ENCODE assay signal across 17 cellular contexts in genomic region chr1:184534690-184535089, GRCh38.
DNase-seq lines count a peak whose midpoint lies in the region; ATAC-seq and TF ChIP-seq lines count a peak whose summit lies in the region.
"Had no signal": no experiment of that assay in that cellular context is flagged by ENCODE, and none has a peak within 500 bp of the region (broad histone marks: within the 10 kb centered on the region; RNA-seq: fewer than 3 reads in every experiment).

No MANE protein-coding gene starts in this region.

- TF ChIP-seq CTCF in right atrium auricular region (IDR thresholded peaks at IDR 0.05): no peak
- TF ChIP-seq CTCF in nephron progenitor cell (IDR thresholded peaks at IDR 0.05): no peak
- no peak for TF ChIP-seq CTCF in suprapubic skin (IDR thresholded peaks at IDR 0.05)

- H3K9me3 ChIP-seq in right atrium auricular region (peaks cover 0 to 18% of the 10 kb centered on the region in 2 donors), suprapubic skin (peaks cover 4% of the 10 kb centered on the region)

- 84 to 95% (median 87%) methylated on average over 7 of the region's 7 CpGs for WGBS in adipose tissue, 3 donors
- 61% methylated on average over 7 of the region's 7 CpGs for WGBS in suprapubic skin

- H3K4me3 ChIP-seq in right atrium auricular region: no peak overlapping the region
- no peak overlapping the region for H3K4me3 ChIP-seq in suprapubic skin
- H3K4me3 ChIP-seq: cardiac muscle cell had no signal

- H3K36me3 Mint-ChIP-seq in nephron progenitor cell (ENCODE audit: low read depth): peaks cover 44% of the 10 kb centered on the region
- no peaks in the 10 kb centered on the region for H3K36me3 Mint-ChIP-seq in activated naive CD4-positive, alpha-beta T cell treated with anti-CD3 and anti-CD28 coated beads, Interleukin-2, amount 10 ng/mL, durations not matched to agents 7 days and 5 days
- H3K36me3 Mint-ChIP-seq: activated naive CD8-positive, alpha-beta T cell; CD8-positive, alpha-beta T cell; stimulated activated naive B cell treated with anti-CD40 and anti-IgM and Interleukin-4, amounts not matched to agents 10 μg/mL and 1 μg/mL and 100 μg/mL, for 72 hours had no signal

- no peak for DNase-seq in right atrium auricular region (ENCODE audit: low spot score)
- DNase-seq in nephron progenitor cell: peak; percentile 16
- no peak for DNase-seq in suprapubic skin (ENCODE audit: low spot score in 2 of 2)
- DNase-seq in activated naive CD4-positive, alpha-beta T cell treated with anti-CD3 and anti-CD28 coated beads, Interleukin-2, amount 10 ng/mL, durations not matched to agents 7 days and 5 days: no peak
- DNase-seq in occipital lobe (lab: John Stamatoyannopoulos, UW): no peak
- no peak for DNase-seq in cerebellum (ENCODE audit: low spot score)
- DNase-seq: CD8-positive, alpha-beta T cell; DND-41; mammary epithelial cell; MM.1S; NCI-H2029; NCI-H510A treated with DMSO at 0.1 percent for 48 hours; stimulated activated naive B cell treated with anti-CD40 and anti-IgM and Interleukin-4, amounts not matched to agents 10 μg/mL and 1 μg/mL and 100 μg/mL, for 72 hours had no signal

- peak overlapping the region; percentile 31 for H3K4me3 Mint-ChIP-seq in nephron progenitor cell
- no peak overlapping the region for H3K4me3 Mint-ChIP-seq in activated naive CD4-positive, alpha-beta T cell treated with anti-CD3 and anti-CD28 coated beads, Interleukin-2, amount 10 ng/mL, durations not matched to agents 7 days and 5 days
- H3K4me3 Mint-ChIP-seq: activated naive CD8-positive, alpha-beta T cell; CD8-positive, alpha-beta T cell; stimulated activated naive B cell treated with anti-CD40 and anti-IgM and Interleukin-4, amounts not matched to agents 10 μg/mL and 1 μg/mL and 100 μg/mL, for 72 hours had no signal

- H3K27ac Mint-ChIP-seq in nephron progenitor cell: peak overlapping the region; percentile 68
- H3K27ac Mint-ChIP-seq in activated naive CD4-positive, alpha-beta T cell treated with anti-CD3 and anti-CD28 coated beads, Interleukin-2, amount 10 ng/mL, durations not matched to agents 7 days and 5 days: no peak overlapping the region
- H3K27ac Mint-ChIP-seq: activated naive CD8-positive, alpha-beta T cell; CD8-positive, alpha-beta T cell; stimulated activated naive B cell treated with anti-CD40 and anti-IgM and Interleukin-4, amounts not matched to agents 10 μg/mL and 1 μg/mL and 100 μg/mL, for 72 hours had no signal

- peak overlapping the region; percentile 68 for H3K27ac ChIP-seq in adipose tissue (ENCODE audit: low read depth, low read length)
- peak overlapping the region; percentile 74 to 83 for H3K27ac ChIP-seq in right atrium auricular region
- H3K27ac ChIP-seq in suprapubic skin: peak overlapping the region; percentile 77
- H3K27ac ChIP-seq: cardiac muscle cell had no signal

- no peak for ATAC-seq in GM21528 (IDR thresholded peaks at IDR 0.05; ENCODE audit: low FRiP score, unreplicated experiment)
- ATAC-seq: CD8-positive, alpha-beta T cell; stimulated activated naive B cell treated with anti-CD40 and anti-IgM and Interleukin-4, amounts not matched to agents 10 μg/mL and 1 μg/mL and 100 μg/mL, for 72 hours had no signal

- peaks cover 38% of the 10 kb centered on the region for H3K9me3 Mint-ChIP-seq in nephron progenitor cell
- H3K9me3 Mint-ChIP-seq in activated naive CD4-positive, alpha-beta T cell treated with anti-CD3 and anti-CD28 coated beads, Interleukin-2, amount 10 ng/mL, durations not matched to agents 7 days and 5 days: no peaks in the 10 kb centered on the region

- TF ChIP-seq EP300 in suprapubic skin (IDR thresholded peaks at IDR 0.05): no peak

- peaks cover 0 to 50% of the 10 kb centered on the region in 2 donors for H3K4me1 ChIP-seq in right atrium auricular region
- peaks cover 13% of the 10 kb centered on the region for H3K4me1 ChIP-seq in suprapubic skin

- H3K36me3 ChIP-seq in right atrium auricular region (no peaks in the 10 kb centered on the region), suprapubic skin (no peaks in the 10 kb centered on the region)
- H3K36me3 ChIP-seq: cardiac muscle cell had no signal

- CTCF ChIA-PET in activated naive CD4-positive, alpha-beta T cell treated with anti-CD3 and anti-CD28 coated beads, Interleukin-2, amount 10 ng/mL, durations not matched to agents 7 days and 5 days (lab: Charles Lee): no interaction called here

- TF ChIP-seq POLR2A in suprapubic skin (IDR thresholded peaks at IDR 0.05): no peak

- H3K4me1 Mint-ChIP-seq in nephron progenitor cell: peaks cover 21% of the 10 kb centered on the region
- no peaks in the 10 kb centered on the region for H3K4me1 Mint-ChIP-seq in activated naive CD4-positive, alpha-beta T cell treated with anti-CD3 and anti-CD28 coated beads, Interleukin-2, amount 10 ng/mL, durations not matched to agents 7 days and 5 days

- H3K27me3 ChIP-seq in right atrium auricular region: no peaks in the 10 kb centered on the region
- H3K27me3 ChIP-seq in suprapubic skin: no peaks in the 10 kb centered on the region
- H3K27me3 ChIP-seq: cardiac muscle cell had no signal

- H3K27me3 Mint-ChIP-seq in nephron progenitor cell (ENCODE audit: low read depth, poor library complexity): peaks cover 2% of the 10 kb centered on the region
- no peaks in the 10 kb centered on the region for H3K27me3 Mint-ChIP-seq in activated naive CD4-positive, alpha-beta T cell treated with anti-CD3 and anti-CD28 coated beads, Interleukin-2, amount 10 ng/mL, durations not matched to agents 7 days and 5 days
- H3K27me3 Mint-ChIP-seq: stimulated activated naive B cell treated with anti-CD40 and anti-IgM and Interleukin-4, amounts not matched to agents 10 μg/mL and 1 μg/mL and 100 μg/mL, for 72 hours had no signal
